10 cellular contexts compared by ENCODE assay signal in the genomic region with DNA sequence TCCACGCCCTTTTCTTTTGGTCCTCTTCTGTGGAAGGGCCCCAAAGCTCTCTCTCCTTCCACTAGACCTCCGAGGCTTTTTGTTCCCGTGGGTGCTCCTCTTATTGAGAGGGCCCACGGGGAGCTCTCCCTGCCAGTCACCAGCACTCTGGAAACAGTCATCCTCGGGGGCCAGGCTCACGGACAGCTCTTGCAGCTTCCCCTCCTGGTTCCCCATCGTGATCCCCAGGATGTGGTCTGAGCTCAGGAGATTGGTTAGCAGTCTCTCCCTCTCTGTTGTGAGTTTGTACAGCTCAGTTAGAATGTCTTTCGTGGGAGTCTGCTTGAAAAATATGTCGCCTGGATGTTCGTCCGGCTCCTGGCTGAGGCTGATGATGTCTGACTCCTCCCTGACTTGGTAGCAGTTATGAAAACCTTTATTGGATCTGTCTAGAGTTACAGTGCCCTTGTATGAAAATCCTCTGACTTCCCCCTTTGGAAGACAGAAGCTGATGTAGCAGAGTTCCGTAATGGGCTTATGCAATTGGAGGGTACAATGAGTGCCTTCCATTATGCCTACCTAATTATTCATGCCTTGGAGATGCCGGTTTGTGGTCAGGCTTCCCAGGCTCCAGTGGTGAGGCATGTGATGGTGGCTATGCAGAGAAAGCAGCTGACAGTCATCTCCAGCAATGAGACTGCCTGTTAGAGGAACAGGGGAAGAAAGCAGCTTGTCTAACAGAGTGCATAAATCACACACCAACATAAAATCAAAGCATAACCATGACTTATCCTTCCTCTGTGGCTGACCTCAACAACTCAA. TPM values are rescaled to one million over a fixed set of nuclear protein-coding genes. Genes with fewer than 3 reads are reported as not detected.
DNase-seq lines count a peak whose midpoint lies in the region; ATAC-seq and TF ChIP-seq lines count a peak whose summit lies in the region.
"Had no signal": no experiment of that assay in that cellular context is flagged by ENCODE, and none has a peak within 500 bp of the region (broad histone marks: within the 10 kb centered on the region; RNA-seq: fewer than 3 reads in every experiment).

No MANE protein-coding gene starts in this region.

- no peak overlapping the region for H4K5ac ChIP-seq in H9 (ENCODE audit: insufficient read length, low read depth, low read length)

- no peak overlapping the region for H2BK20ac ChIP-seq in H9 (ENCODE audit: low read depth, low read length, poor library complexity, severe bottlenecking)

- H2BK12ac ChIP-seq in H9 (ENCODE audit: insufficient read length, low read depth, low read length) = no peak overlapping the region

- no peak overlapping the region for H3K14ac ChIP-seq in H9 (ENCODE audit: insufficient read depth, low read length)

- H3T11ph ChIP-seq in H9 (ENCODE audit: low read length) = no peak overlapping the region

- H3K79me1 ChIP-seq in H9 (ENCODE audit: insufficient read depth, low read depth, low read length, poor library complexity, severe bottlenecking) = no peaks in the 10 kb centered on the region

- H2BK15ac ChIP-seq in H9 (ENCODE audit: low read depth, low read length) = no peak overlapping the region

- H3K9me3 ChIP-seq in H9 (ENCODE audit: control insufficient read depth, low read depth, low read length) = no peaks in the 10 kb centered on the region

- no peak overlapping the region for H3K27ac Mint-ChIP-seq in effector memory CD8-positive, alpha-beta T cell
- peak overlapping the region in 1 of 3 experiments; percentile 25; a peak in 1 of 7 replicates for H3K27ac Mint-ChIP-seq in H9

- H3K4ac ChIP-seq in H9 (ENCODE audit: low read depth, low read length) = no peak overlapping the region

- H3K18ac ChIP-seq in H9 (ENCODE audit: insufficient read length, low read depth, low read length) = no peak overlapping the region

- no peaks in the 10 kb centered on the region for H3K79me2 ChIP-seq in H9 (ENCODE audit: insufficient read depth, low read length)

- no peaks in the 10 kb centered on the region for H3K9me3 Mint-ChIP-seq in effector memory CD8-positive, alpha-beta T cell
- H3K9me3 Mint-ChIP-seq in H9 = no peaks in the 10 kb centered on the region

- no peak overlapping the region for H2BK120ac ChIP-seq in H9 (ENCODE audit: low read depth, low read length, poor library complexity, severe bottlenecking)

- peaks cover 0 to 6% of the 10 kb centered on the region in 2 donors for H3K27me3 Mint-ChIP-seq in effector memory CD8-positive, alpha-beta T cell
- no peaks in the 10 kb centered on the region for H3K27me3 Mint-ChIP-seq in H9 (ENCODE audit: low read depth)

- H3K36me3 Mint-ChIP-seq in effector memory CD8-positive, alpha-beta T cell (ENCODE audit: insufficient read depth) = no peaks in the 10 kb centered on the region
- H3K36me3 Mint-ChIP-seq in H9 (ENCODE audit: insufficient read depth in 1 of 3, low read depth in 3 of 3) = no peaks in the 10 kb centered on the region

- H3K4me2 ChIP-seq in H9 (ENCODE audit: insufficient read depth, insufficient read length, low read length) = no peak overlapping the region

- H3K27ac ChIP-seq in H9 (ENCODE audit: insufficient read length, low read depth, low read length) = no peak overlapping the region
- H3K27ac ChIP-seq: C4-2B had no signal

- no peak for TF ChIP-seq CTCF in H9 (conservative IDR thresholded peaks at IDR 0.05)

- H4K20me1 ChIP-seq in H9 (ENCODE audit: control insufficient read depth, insufficient read depth, insufficient read length) = no peaks in the 10 kb centered on the region

- H3K4me1 Mint-ChIP-seq in effector memory CD8-positive, alpha-beta T cell (ENCODE audit: low read depth in 2 of 2) = no peaks in the 10 kb centered on the region
- peaks cover 14 to 18% of the 10 kb centered on the region in 2 experiments for H3K4me1 Mint-ChIP-seq in H9

- no peaks in the 10 kb centered on the region; the same call in 1 of the 2 replicates for H3K4me1 ChIP-seq in H9 (ENCODE audit: insufficient read depth, low read length)

- no peak overlapping the region for H3K56ac ChIP-seq in H9 (ENCODE audit: insufficient read length, low read depth, low read length)

- no peak overlapping the region for H3K23ac ChIP-seq in H9 (ENCODE audit: insufficient read length, low read depth, low read length)

- H3K4me3 Mint-ChIP-seq in effector memory CD8-positive, alpha-beta T cell = no peak overlapping the region
- no peak overlapping the region for H3K4me3 Mint-ChIP-seq in H9

- no peak overlapping the region for H4K8ac ChIP-seq in H9 (replicated peaks; ENCODE audit: insufficient read length, low read depth, low read length)

- peak; percentile 76 for DNase-seq in AG08395 (ENCODE audit: low spot score)
- peak; percentile 40 for DNase-seq in NCI-H2107 (lab: John Stamatoyannopoulos, UW)
- no peak for DNase-seq in effector memory CD8-positive, alpha-beta T cell
- peak; percentile 99 for DNase-seq in myocyte (ENCODE audit: low read depth)
- DNase-seq in H9 = no peak
- no peak for DNase-seq in activated naive CD4-positive, alpha-beta T cell (lab: John Stamatoyannopoulos, UW)
- DNase-seq in NCI-H128 (lab: John Stamatoyannopoulos, UW; ENCODE audit: unreplicated experiment) = no peak
- DNase-seq: NCI-H1694 had no signal

- H2AFZ ChIP-seq in H9 (ENCODE audit: low read length) = no peak overlapping the region

- H2BK5ac ChIP-seq in H9 (ENCODE audit: insufficient read length, low read length) = no peak overlapping the region

- peak; percentile 12 for ATAC-seq in effector memory CD8-positive, alpha-beta T cell (replicated peaks)
- ATAC-seq in HG03039 (IDR thresholded peaks at IDR 0.05; ENCODE audit: unreplicated experiment) = no peak

- no peak overlapping the region for H2AK5ac ChIP-seq in H9 (ENCODE audit: insufficient read length, low read length)

- no peaks in the 10 kb centered on the region for H3K23me2 ChIP-seq in H9 (ENCODE audit: insufficient read length, low read depth, low read length, poor library complexity, severe bottlenecking)

- H4K91ac ChIP-seq in H9 (ENCODE audit: insufficient read length, low read depth, low read length) = no peak overlapping the region

- H3K27me3 ChIP-seq in H9 (ENCODE audit: insufficient read depth, low read length) = no peaks in the 10 kb centered on the region

- WGBS in H9 (ENCODE audit: extremely low coverage, insufficient read length, low lambda C conversion rate) = no CpG with 5 or more reads among the region's 13 CpGs

- no peak overlapping the region for H3K9ac ChIP-seq in H9 (ENCODE audit: extremely low read depth, insufficient read length, low read length)

RNA-seq across cellular contexts. Expression of a gene that starts 39.9 kb away (rescaled TPM):
- total RNA-seq in myocyte = 20.8 and 26.6 TPM in 2 replicates
- 6.2 TPM for polyA plus RNA-seq in myocyte (2012)
- 1.9 and 2.0 TPM in 2 replicates for total RNA-seq in H9 (2021)

Comparison
In these comparisons a context has a peak if more than half of its experiments do, and no peak if none do; other contexts are left out.
1. DNase-seq: peak in AG08395 (single experiment), NCI-H2107 (single experiment) and myocyte (single experiment); none in effector memory CD8-positive, alpha-beta T cell (0 of 3), H9 (single experiment), activated naive CD4-positive, alpha-beta T cell (0 of 4) and NCI-H128 (single experiment).